1 cellular context compared by ENCODE assay signal in genomic region chr20:50304501-50304856, GRCh38.
TF ChIP-seq lines count a peak whose summit lies in the region.

No MANE protein-coding gene starts in this region.

TF ChIP-seq in K562, 482 proteins besides CTCF, POLR2A, EP300 and RAD21 (continued from another document):
- TF ChIP-seq ZNF518B (CRISPR knock-in tag; IDR thresholded peaks at IDR 0.05) (no peak), MEIS2 (IDR thresholded peaks at IDR 0.05; ENCODE audit: partially characterized antibody) (no peak), ZNF184 (CRISPR knock-in tag; IDR thresholded peaks at IDR 0.05) (no peak)
TF ChIP-seq in K562: peak in this region for 1.
